1 cellular context compared by ENCODE assay signal in the genomic region with DNA sequence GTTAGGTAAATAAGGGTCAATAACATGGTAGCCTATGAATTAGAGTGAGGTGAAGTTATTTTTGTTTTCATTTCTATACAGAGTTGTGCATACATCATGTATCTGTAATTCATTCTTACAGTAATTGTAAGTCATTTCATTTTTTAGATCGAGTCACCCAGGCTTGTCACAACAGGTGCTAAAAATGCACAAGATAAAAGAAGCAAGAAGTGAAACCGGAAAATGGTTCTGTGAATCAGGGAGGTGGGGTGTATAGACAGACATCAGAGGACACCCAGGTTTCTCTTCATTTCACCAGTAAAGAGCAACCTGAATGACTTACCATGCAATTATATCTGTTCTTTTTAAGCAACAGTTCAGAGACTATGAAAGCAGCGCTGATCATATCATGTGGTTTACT.
TF ChIP-seq lines count a peak whose summit lies in the region.

No MANE protein-coding gene starts in this region.

TF ChIP-seq in GM23338, 12 proteins besides CTCF, POLR2A, EP300 and RAD21 (continued from another document):
- TF ChIP-seq, protein P1, sequence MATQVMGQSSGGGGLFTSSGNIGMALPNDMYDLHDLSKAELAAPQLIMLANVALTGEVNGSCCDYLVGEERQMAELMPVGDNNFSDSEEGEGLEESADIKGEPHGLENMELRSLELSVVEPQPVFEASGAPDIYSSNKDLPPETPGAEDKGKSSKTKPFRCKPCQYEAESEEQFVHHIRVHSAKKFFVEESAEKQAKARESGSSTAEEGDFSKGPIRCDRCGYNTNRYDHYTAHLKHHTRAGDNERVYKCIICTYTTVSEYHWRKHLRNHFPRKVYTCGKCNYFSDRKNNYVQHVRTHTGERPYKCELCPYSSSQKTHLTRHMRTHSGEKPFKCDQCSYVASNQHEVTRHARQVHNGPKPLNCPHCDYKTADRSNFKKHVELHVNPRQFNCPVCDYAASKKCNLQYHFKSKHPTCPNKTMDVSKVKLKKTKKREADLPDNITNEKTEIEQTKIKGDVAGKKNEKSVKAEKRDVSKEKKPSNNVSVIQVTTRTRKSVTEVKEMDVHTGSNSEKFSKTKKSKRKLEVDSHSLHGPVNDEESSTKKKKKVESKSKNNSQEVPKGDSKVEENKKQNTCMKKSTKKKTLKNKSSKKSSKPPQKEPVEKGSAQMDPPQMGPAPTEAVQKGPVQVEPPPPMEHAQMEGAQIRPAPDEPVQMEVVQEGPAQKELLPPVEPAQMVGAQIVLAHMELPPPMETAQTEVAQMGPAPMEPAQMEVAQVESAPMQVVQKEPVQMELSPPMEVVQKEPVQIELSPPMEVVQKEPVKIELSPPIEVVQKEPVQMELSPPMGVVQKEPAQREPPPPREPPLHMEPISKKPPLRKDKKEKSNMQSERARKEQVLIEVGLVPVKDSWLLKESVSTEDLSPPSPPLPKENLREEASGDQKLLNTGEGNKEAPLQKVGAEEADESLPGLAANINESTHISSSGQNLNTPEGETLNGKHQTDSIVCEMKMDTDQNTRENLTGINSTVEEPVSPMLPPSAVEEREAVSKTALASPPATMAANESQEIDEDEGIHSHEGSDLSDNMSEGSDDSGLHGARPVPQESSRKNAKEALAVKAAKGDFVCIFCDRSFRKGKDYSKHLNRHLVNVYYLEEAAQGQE (IDR thresholded peaks at IDR 0.05; ENCODE audit: unreplicated experiment): no peak
- no peak for TF ChIP-seq CREB1 (CRISPR knock-in tag; IDR thresholded peaks at IDR 0.05; ENCODE audit: low read depth)
TF ChIP-seq in GM23338: peak in this region for 0.
